In the genomic region with DNA sequence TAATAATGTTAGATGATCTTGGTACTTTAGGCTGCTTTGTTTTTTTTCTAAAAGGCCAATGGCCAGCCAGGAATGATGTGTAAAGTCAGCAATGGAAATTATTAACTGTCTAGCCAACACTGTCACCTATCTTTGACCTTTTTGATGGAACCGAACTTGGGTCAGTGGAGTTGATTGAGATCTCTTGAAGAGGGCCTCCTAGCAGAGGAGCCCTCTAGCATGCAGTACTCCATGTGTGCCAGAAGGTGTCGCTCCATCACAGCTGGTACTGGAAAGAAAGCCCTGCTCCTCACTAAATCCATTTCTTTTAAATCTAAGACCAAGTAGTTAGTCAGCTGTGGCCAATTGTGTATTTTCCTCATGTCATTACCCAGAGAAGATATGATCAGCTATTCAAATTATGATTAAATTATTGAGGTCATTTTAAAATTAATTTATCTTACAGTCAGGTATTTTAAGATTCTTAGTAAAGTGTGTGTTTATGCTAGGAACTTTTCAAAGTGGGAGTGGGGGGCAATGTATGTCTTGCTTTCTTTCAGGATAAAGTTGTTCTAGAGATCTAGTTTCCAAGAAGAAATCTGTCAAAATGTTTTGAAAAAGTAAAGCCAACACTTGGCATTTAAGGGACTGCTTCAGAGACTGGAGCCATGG, we compare ENCODE assay signal across 1 cellular context.
TF ChIP-seq lines count a peak whose summit lies in the region.

No MANE protein-coding gene starts in this region.

TF ChIP-seq in IMR-90, 13 proteins besides CTCF, POLR2A, EP300 and RAD21 (continued from another document):
- no peak for TF ChIP-seq RFX5 (IDR thresholded peaks at IDR 0.05; ENCODE audit: low read depth, low read length)
